Comparison of ENCODE assay signal across 21 cellular contexts in genomic region chr11:45928535-45929215, GRCh38. TPM values are rescaled to one million over a fixed set of nuclear protein-coding genes. Genes with fewer than 3 reads are reported as not detected.
DNase-seq lines count a peak whose midpoint lies in the region; ATAC-seq, FAIRE-seq and TF ChIP-seq lines count a peak whose summit lies in the region.
"Had no signal": no experiment of that assay in that cellular context is flagged by ENCODE, and none has a peak within 500 bp of the region (broad histone marks: within the 10 kb centered on the region; RNA-seq: fewer than 3 reads in every experiment).

No MANE protein-coding gene starts in this region.

- peaks cover 19% of the 10 kb centered on the region for H3K36me3 Mint-ChIP-seq in CD8-positive, alpha-beta T cell

- H3K4me1 ChIP-seq in adrenal gland (replicated peaks in 1 of 2) = peaks cover 0 to 7% of the 10 kb centered on the region in 2 donors
- H3K4me1 ChIP-seq in CD8-positive, alpha-beta T cell (ENCODE audit: insufficient read depth, low read length) = peaks cover 31% of the 10 kb centered on the region

- no peak for TF ChIP-seq CTCF in adrenal gland (IDR thresholded peaks at IDR 0.05)
- no peak for TF ChIP-seq CTCF in CD8-positive, alpha-beta T cell (IDR thresholded peaks at IDR 0.05)

- no peaks in the 10 kb centered on the region for H3K9me3 Mint-ChIP-seq in CD8-positive, alpha-beta T cell

- WGBS in adrenal gland, 4 donors = 54 to 95% (median 70%) methylated on average over 2 to 13 of the region's 13 CpGs

- intact Hi-C loops in Right ventricle myocardium superior (cut with DNase I) = no loop called here
- intact Hi-C loops in cardiac septum (cut with DNase I) = no loop called here
- intact Hi-C loops in adrenal gland (cut with DNase I) = no loop called here
- intact Hi-C loops in CD8-positive, alpha-beta T cell (cut with DNase I, micrococcal nuclease) = no loop called here

- POLR2A ChIA-PET in CD8-positive, alpha-beta T cell (lab: Charles Lee) = interaction anchor here (1.1 to 3.2 kb wide), 2 partner anchors 11 to 176 kb away, joined by 4 to 21 read pairs; partner anchors contain the start of gene PEX16

- ATAC-seq in Right ventricle myocardium superior (ENCODE audit: poor library complexity) = no peak
- no peak for ATAC-seq in CD8-positive, alpha-beta T cell
- ATAC-seq: heart right ventricle had no signal

- H3K27me3 ChIP-seq in adrenal gland = no peaks in the 10 kb centered on the region
- no peaks in the 10 kb centered on the region for H3K27me3 ChIP-seq in CD8-positive, alpha-beta T cell (ENCODE audit: insufficient read depth, low read length)

- FAIRE-seq in GM19239 (lab: Jason Lieb, UNC) = no peak
- FAIRE-seq: HTR-8/SVneo, islet of Langerhans, small intestine, TTC549 had no signal

- H3K27ac ChIP-seq in adrenal gland = no peak overlapping the region
- no peak overlapping the region for H3K27ac ChIP-seq in CD8-positive, alpha-beta T cell (ENCODE audit: low read depth, low read length)
- H3K27ac ChIP-seq: GM23248, SK-N-MC had no signal

- no peak overlapping the region for H3K4me3 Mint-ChIP-seq in CD8-positive, alpha-beta T cell

- no peaks in the 10 kb centered on the region for H3K27me3 Mint-ChIP-seq in CD8-positive, alpha-beta T cell (ENCODE audit: low read depth)

- H3K4me1 Mint-ChIP-seq in CD8-positive, alpha-beta T cell (ENCODE audit: low read depth) = peaks cover 31% of the 10 kb centered on the region

- H3K36me3 ChIP-seq in adrenal gland (replicated peaks in 1 of 2) = peaks cover 0 to 12% of the 10 kb centered on the region in 2 donors
- peaks cover 9% of the 10 kb centered on the region for H3K36me3 ChIP-seq in CD8-positive, alpha-beta T cell (ENCODE audit: insufficient read depth, low read length)

- in situ Hi-C loops in ACHN (cut with HindIII; ENCODE audit: low pct_ligation_motif_present, low pct_unique_long_range_greater_than_20kb, low sequenced_read_pairs) = no loop called here

- CTCF ChIA-PET in CD8-positive, alpha-beta T cell (lab: Charles Lee) = interaction anchor here (2.1 to 2.8 kb wide), 2 partner anchors 11 to 36 kb away, joined by 5 to 7 read pairs; partner anchors contain the start of gene PEX16

- no peaks in the 10 kb centered on the region for H3K9me3 ChIP-seq in adrenal gland (replicated peaks in 1 of 3)
- no peaks in the 10 kb centered on the region for H3K9me3 ChIP-seq in CD8-positive, alpha-beta T cell (ENCODE audit: low read length)
- H3K9me3 ChIP-seq: heart right ventricle had no signal

- no peak overlapping the region for H3K27ac Mint-ChIP-seq in CD8-positive, alpha-beta T cell

- no peak overlapping the region for H3K4me3 ChIP-seq in adrenal gland
- no peak overlapping the region for H3K4me3 ChIP-seq in CD8-positive, alpha-beta T cell (ENCODE audit: low read depth, low read length)
- H3K4me3 ChIP-seq: GM23248, heart right ventricle, SK-N-MC had no signal

- DNase-seq in Right ventricle myocardium superior (peak; percentile 24), cardiac septum (ENCODE audit: low spot score) (no peak), adrenal gland (peak in 5 of 7 donors; percentile 45 to 67 (median 60)), mesenteric fat pad (ENCODE audit: low spot score) (peak; percentile 71), ureter (ENCODE audit: low spot score) (peak; percentile 39), ACHN (no peak), GM19239 (ENCODE audit: insufficient read length, low spot score) (no peak)
- DNase-seq in CD8-positive, alpha-beta T cell = no peak
- DNase-seq: activated effector memory CD4-positive, alpha-beta T cell treated with Interleukin-2 at 50 U/mL for 16 hours; dermis blood vessel endothelial cell; DMS153; GM23248; heart right ventricle; NCI-H187; occipital lobe; small intestine; stimulated activated naive CD4-positive, alpha-beta T cell had no signal

- TF ChIP-seq POLR2A in adrenal gland (IDR thresholded peaks at IDR 0.05) = no peak

RNA-seq across cellular contexts. Expression of gene LARGE2, which starts 6.2 kb away (rescaled TPM):
- total RNA-seq in Right ventricle myocardium superior (not detected), cardiac septum (not detected), adrenal gland (1 to 10 TPM; 1.0 to 7.1 (median 4.0) TPM), mesenteric fat pad (not detected), ureter (18.0 TPM)
- polyA plus RNA-seq in adrenal gland = 10 to 100 TPM in 1 of 3 donors, 1 to 10 TPM in 2; 1.1 to 13.0 (median 3.9) TPM
- 1 to 10 TPM; 3.0 to 4.2 TPM for total RNA-seq in CD8-positive, alpha-beta T cell
- total RNA-seq: dermis blood vessel endothelial cell, GM23248 had no signal
- polyA plus RNA-seq: GM23248 had no signal

RNA-seq across cellular contexts. Expression of gene PEX16, which starts 11.0 kb away (rescaled TPM):
- 8.5 TPM for total RNA-seq in Right ventricle myocardium superior
- total RNA-seq in cardiac septum = 13.0 TPM
- 10 to 100 TPM; 32.6 to 48.5 (median 40.7) TPM for total RNA-seq in adrenal gland
- 10 to 100 TPM in 2 of 3 donors, 1 to 10 TPM in 1; 7.6 to 67.6 (median 52.8) TPM for polyA plus RNA-seq in adrenal gland
- total RNA-seq in mesenteric fat pad = 21.5 TPM
- 29.1 TPM for total RNA-seq in ureter
- 10 to 100 TPM; 51.5 to 55.6 TPM for total RNA-seq in CD8-positive, alpha-beta T cell

RNA-seq across cellular contexts. Expression of gene FREY1, which starts 21.6 kb away (rescaled TPM):
- total RNA-seq in Right ventricle myocardium superior (not detected), cardiac septum (0.54 TPM), adrenal gland (under 1 TPM in 4 of 8 donors, not detected in 4; 0.35 to 0.94 (median 0.83) TPM), mesenteric fat pad (1.4 TPM), ureter (0.70 TPM)
- under 1 TPM in 2 of 3 donors, not detected in 1; 0.30 to 0.56 TPM for polyA plus RNA-seq in adrenal gland
- total RNA-seq in CD8-positive, alpha-beta T cell = 1 to 10 TPM; 3.7 to 5.1 TPM
- total RNA-seq: GM23248 had no signal
- polyA plus RNA-seq: GM23248 had no signal

RNA-seq across cellular contexts. Expression of gene MAPK8IP1, which starts 43.2 kb away (rescaled TPM):
- total RNA-seq in Right ventricle myocardium superior (4.5 TPM), cardiac septum (7.5 TPM), adrenal gland (10 to 100 TPM; 28.2 to 73.7 (median 32.6) TPM), mesenteric fat pad (4.2 TPM), ureter (7.2 TPM)
- polyA plus RNA-seq in adrenal gland = 10 to 100 TPM; 14.5 to 39.5 (median 33.3) TPM
- total RNA-seq in CD8-positive, alpha-beta T cell = 1 to 10 TPM; 6.5 to 8.4 TPM

Comparison
In these comparisons a context has a peak if more than half of its experiments do, and no peak if none do; other contexts are left out.
1. DNase-seq: peak in Right ventricle myocardium superior (single experiment), adrenal gland (5 of 7), mesenteric fat pad (single experiment) and ureter (single experiment); none in cardiac septum (single experiment), ACHN (single experiment), GM19239 (single experiment) and CD8-positive, alpha-beta T cell (0 of 7).